Comparison of ENCODE assay signal across 15 cellular contexts in the genomic region with DNA sequence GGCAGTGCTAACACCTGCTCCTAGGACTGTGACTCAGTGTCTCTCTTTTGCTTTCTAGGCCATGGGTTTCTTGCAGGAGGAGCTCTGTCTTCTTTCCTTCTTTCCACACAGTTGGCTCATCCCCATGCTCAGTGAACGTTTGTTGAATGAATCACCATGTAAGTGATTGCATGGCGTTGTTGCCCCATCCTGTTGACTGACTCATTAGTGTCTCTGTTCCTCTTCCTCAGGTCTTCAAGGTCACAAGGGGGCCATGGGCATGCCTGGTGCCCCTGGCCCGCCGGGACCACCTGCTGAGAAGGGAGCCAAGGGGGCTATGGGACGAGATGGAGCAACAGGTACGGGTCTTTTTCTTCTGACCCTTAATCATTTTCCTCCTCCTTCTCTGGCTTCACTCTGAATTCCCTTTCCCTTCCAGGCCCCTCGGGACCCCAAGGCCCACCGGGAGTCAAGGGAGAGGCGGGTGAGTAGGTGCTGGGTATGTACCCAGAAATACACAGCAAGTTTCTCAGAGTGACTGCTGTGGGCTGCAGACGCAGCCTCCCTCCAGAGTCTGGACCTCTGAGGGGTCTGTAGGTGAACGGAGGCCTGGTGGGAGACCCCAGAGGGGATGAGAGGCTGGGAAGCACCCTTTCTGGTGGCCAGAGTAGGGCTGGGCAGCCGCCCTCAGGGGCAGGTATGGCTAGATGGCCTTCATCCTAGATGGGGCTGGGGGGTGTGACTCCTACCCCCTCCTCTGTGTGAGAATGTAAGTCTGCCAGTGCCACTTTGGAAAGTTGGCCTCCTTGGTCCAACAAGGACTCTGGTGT. TPM values are rescaled to one million over a fixed set of nuclear protein-coding genes. Genes with fewer than 3 reads are reported as not detected.
DNase-seq lines count a peak whose midpoint lies in the region; ATAC-seq and TF ChIP-seq lines count a peak whose summit lies in the region.
"Had no signal": no experiment of that assay in that cellular context is flagged by ENCODE, and none has a peak within 500 bp of the region (broad histone marks: within the 10 kb centered on the region; RNA-seq: fewer than 3 reads in every experiment).

No MANE protein-coding gene starts in this region.

- H4K20me1 ChIP-seq in neural progenitor cell (ENCODE audit: low read depth), result no peaks in the 10 kb centered on the region

- no peaks in the 10 kb centered on the region for H3K79me2 ChIP-seq in neural progenitor cell (ENCODE audit: low read depth)

- H3K4me3 ChIP-seq in neural progenitor cell, result no peak overlapping the region
- H3K4me3 ChIP-seq: dorsolateral prefrontal cortex had no signal

- no peak for TF ChIP-seq CTCF in neural progenitor cell (IDR thresholded peaks at IDR 0.05)

- H3K9me3 ChIP-seq in neural progenitor cell (ENCODE audit: low read depth), result no peaks in the 10 kb centered on the region

- peaks cover 6% of the 10 kb centered on the region for H3K4me1 Mint-ChIP-seq in neural progenitor cell
- H3K4me1 Mint-ChIP-seq in natural killer cell treated with Interleukin-12 subunit alpha and Interleukin-12 subunit beta and Interleukin-15 and Interleukin-18, amount 100 ng/mL, for 72 hours (ENCODE audit: low read depth in 2 of 2), result no peaks in the 10 kb centered on the region
- H3K4me1 Mint-ChIP-seq: activated B cell treated with CpG ODN at 0.5 μM for 24 hours had no signal

- no peak overlapping the region for H3K27ac Mint-ChIP-seq in neural progenitor cell
- no peak overlapping the region for H3K27ac Mint-ChIP-seq in natural killer cell treated with Interleukin-12 subunit alpha and Interleukin-12 subunit beta and Interleukin-15 and Interleukin-18, amount 100 ng/mL, for 72 hours
- H3K27ac Mint-ChIP-seq: activated B cell treated with CpG ODN at 0.5 μM for 24 hours had no signal

- H3K36me3 Mint-ChIP-seq in neural progenitor cell, result no peaks in the 10 kb centered on the region
- no peaks in the 10 kb centered on the region for H3K36me3 Mint-ChIP-seq in natural killer cell treated with Interleukin-12 subunit alpha and Interleukin-12 subunit beta and Interleukin-15 and Interleukin-18, amount 100 ng/mL, for 72 hours

- no peak overlapping the region for H3K27ac ChIP-seq in neural progenitor cell
- H3K27ac ChIP-seq: dorsolateral prefrontal cortex had no signal

- DNase-seq in EH (ENCODE audit: low read depth) (peak; percentile 32), NCI-H460 (ENCODE audit: extremely low read depth, low read depth) (peak; percentile 44), neural progenitor cell (ENCODE audit: low spot score) (no peak), NCI-H1694 (lab: John Stamatoyannopoulos, UW) (no peak)
- no peak for DNase-seq in natural killer cell treated with Interleukin-12 subunit alpha and Interleukin-12 subunit beta and Interleukin-15 and Interleukin-18, amount 100 ng/mL, for 72 hours (ENCODE audit: low spot score)
- no peak for DNase-seq in activated CD4-positive, alpha-beta T cell treated with anti-CD3 and anti-CD28 coated beads for 1 hour
- DNase-seq: activated B cell treated with CpG ODN at 0.5 μM for 24 hours; activated effector memory CD4-positive, alpha-beta T cell treated with anti-CD3 and anti-CD28 coated beads, Interleukin-2, amount 50 U/mL, for 16 hours; DMS79 treated with DMSO at 0.1 percent for 48 hours; dorsolateral prefrontal cortex; NCI-H1417 treated with DMSO at 0.1 percent for 48 hours; nucleus accumbens; RPMI8226 had no signal

- ATAC-seq in esophagus mucosa (peak; percentile 77), HG02642 (IDR thresholded peaks at IDR 0.05; ENCODE audit: poor library complexity, unreplicated experiment) (no peak)
- ATAC-seq in natural killer cell treated with Interleukin-12 subunit alpha and Interleukin-12 subunit beta and Interleukin-15 and Interleukin-18, amount 100 ng/mL, for 72 hours, result no peak

- peaks cover 64% of the 10 kb centered on the region for H3K27me3 ChIP-seq in neural progenitor cell

- H2AFZ ChIP-seq in neural progenitor cell (replicated peaks), result no peak overlapping the region

- H3K4me2 ChIP-seq in neural progenitor cell, result peak overlapping the region; percentile 71

- H3K9me3 Mint-ChIP-seq in neural progenitor cell, result peaks cover 4% of the 10 kb centered on the region
- H3K9me3 Mint-ChIP-seq in natural killer cell treated with Interleukin-12 subunit alpha and Interleukin-12 subunit beta and Interleukin-15 and Interleukin-18, amount 100 ng/mL, for 72 hours, result peaks cover 4% of the 10 kb centered on the region
- H3K9me3 Mint-ChIP-seq: activated B cell treated with CpG ODN at 0.5 μM for 24 hours had no signal

- H3K27me3 Mint-ChIP-seq in neural progenitor cell (ENCODE audit: insufficient read depth, low read depth), result peaks cover 8% of the 10 kb centered on the region
- peaks cover 2 to 19% of the 10 kb centered on the region in 2 donors for H3K27me3 Mint-ChIP-seq in natural killer cell treated with Interleukin-12 subunit alpha and Interleukin-12 subunit beta and Interleukin-15 and Interleukin-18, amount 100 ng/mL, for 72 hours

- H3K4me1 ChIP-seq in neural progenitor cell, result peaks cover 14% of the 10 kb centered on the region

- no peak overlapping the region for H3K9ac ChIP-seq in neural progenitor cell

- H3F3A ChIP-seq in neural progenitor cell (ENCODE audit: low read depth), result peaks cover 11% of the 10 kb centered on the region

- H3K36me3 ChIP-seq in neural progenitor cell, result no peaks in the 10 kb centered on the region

- H3K4me3 Mint-ChIP-seq in neural progenitor cell, result no peak overlapping the region
- no peak overlapping the region for H3K4me3 Mint-ChIP-seq in natural killer cell treated with Interleukin-12 subunit alpha and Interleukin-12 subunit beta and Interleukin-15 and Interleukin-18, amount 100 ng/mL, for 72 hours
- H3K4me3 Mint-ChIP-seq: activated B cell treated with CpG ODN at 0.5 μM for 24 hours had no signal

RNA-seq across cellular contexts. Expression of a gene that starts 32.3 kb away (rescaled TPM):
- not detected in 2 replicates for total RNA-seq in NCI-H460 (2014; rRNA removed; shearing (Covaris generic))
- polyA plus RNA-seq in NCI-H460 (2014; cell fraction: nucleus; rRNA removed), result not detected in 2 replicates
- total RNA-seq in esophagus mucosa (0.80 TPM), neural progenitor cell (ENCODE audit: low replicate concordance) (not detected in 2 replicates)
- total RNA-seq in natural killer cell treated with Interleukin-12 subunit alpha and Interleukin-12 subunit beta and Interleukin-15 and Interleukin-18, amount 100 ng/mL, for 72 hours, result not detected
- total RNA-seq: activated B cell treated with CpG ODN at 0.5 μM for 24 hours had no signal

Comparison
In these comparisons a context has a peak if more than half of its experiments do, and no peak if none do; other contexts are left out.
1. DNase-seq: peak in EH (single experiment) and NCI-H460 (single experiment); none in neural progenitor cell (single experiment), NCI-H1694 (single experiment), natural killer cell treated with Interleukin-12 subunit alpha and Interleukin-12 subunit beta and Interleukin-15 and Interleukin-18, amount 100 ng/mL, for 72 hours (single experiment) and activated CD4-positive, alpha-beta T cell treated with anti-CD3 and anti-CD28 coated beads for 1 hour (single experiment).